Comparison of ENCODE assay signal across 9 cellular contexts in the genomic region with DNA sequence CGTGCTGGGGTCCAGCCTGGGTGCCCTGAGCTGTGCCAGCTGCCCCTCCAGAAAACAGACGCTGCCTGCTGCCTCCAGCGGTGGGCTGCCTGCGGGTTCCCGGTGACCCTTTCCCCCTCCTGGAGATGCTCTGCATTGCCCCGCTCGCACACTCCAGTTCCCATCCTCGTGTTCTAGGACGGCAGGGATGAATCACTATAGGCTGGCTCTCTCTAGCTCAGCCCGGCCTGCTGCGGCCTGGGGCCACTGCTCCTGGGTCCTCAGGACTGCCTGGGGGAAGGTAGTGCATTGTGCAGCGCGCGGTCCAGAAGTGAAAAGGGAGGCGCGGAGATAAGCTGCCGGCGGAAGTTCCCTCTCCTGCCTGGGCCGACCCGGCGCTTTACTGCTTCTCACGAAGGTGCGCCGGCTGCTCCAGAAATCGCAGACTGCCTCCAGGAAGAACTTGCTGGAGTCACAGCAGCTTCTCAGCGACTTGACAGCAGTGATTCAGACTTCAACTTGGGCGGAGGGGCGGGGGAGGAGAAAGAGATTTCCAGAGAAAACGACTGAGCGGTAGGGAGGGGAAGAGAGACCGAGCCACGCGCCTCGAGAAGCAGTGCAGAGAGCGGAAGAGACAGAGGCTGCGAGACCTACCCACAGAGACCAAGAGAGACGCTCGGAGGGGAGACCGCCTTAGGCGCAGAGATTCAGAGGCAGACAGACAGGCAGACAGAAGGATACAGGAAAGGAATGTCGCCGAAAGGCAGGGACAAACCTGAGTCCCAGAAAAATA. TPM values are rescaled to one million over a fixed set of nuclear protein-coding genes. Genes with fewer than 3 reads are reported as not detected.
DNase-seq lines count a peak whose midpoint lies in the region; ATAC-seq, FAIRE-seq and TF ChIP-seq lines count a peak whose summit lies in the region.
"Had no signal": no experiment of that assay in that cellular context is flagged by ENCODE, and none has a peak within 500 bp of the region (broad histone marks: within the 10 kb centered on the region; RNA-seq: fewer than 3 reads in every experiment).

No MANE protein-coding gene starts in this region.

- intact Hi-C loops in GM12878 (cut with micrococcal nuclease; ENCODE audit: unreplicated experiment) = no loop called here

- H2AFZ ChIP-seq in GM12878 (ENCODE audit: control insufficient read depth, low read depth, low read length) = peak overlapping the region; percentile 83

- H3K4me1 ChIP-seq in GM12878 (ENCODE audit: control insufficient read depth, insufficient read depth, low read length) = no peaks in the 10 kb centered on the region; the same call in 1 of the 2 replicates

- H3K9me3 ChIP-seq in GM12878 (replicated peaks; ENCODE audit: control insufficient read depth, insufficient read depth, low read length) = peaks cover 4% of the 10 kb centered on the region; the same call in 2 of the 3 replicates
- H3K9me3 ChIP-seq: adrenal gland had no signal

- no peaks in the 10 kb centered on the region for H3K36me3 ChIP-seq in GM12878 (ENCODE audit: control insufficient read depth in 2 of 2, insufficient read depth in 2 of 2, low read length in 1 of 2)
- H3K36me3 ChIP-seq in kidney epithelial cell (ENCODE audit: control insufficient read depth, insufficient read depth, low read length) = no peaks in the 10 kb centered on the region
- H3K36me3 ChIP-seq: adrenal gland had no signal

- no TSS peak for BruUV-seq in GM12878 (replicated peaks; lab: Mats Ljungman, UMichigan)

- no peak for TF ChIP-seq POLR2A in GM12878 (IDR thresholded peaks at IDR 0.05; ENCODE audit: low read depth, low read length)

- TF ChIP-seq CTCF in GM12878 (IDR thresholded peaks at IDR 0.05 in 2 of 3, conservative IDR thresholded peaks at IDR 0.05 in 1 of 3; ENCODE audit: control insufficient read depth in 2 of 3, extremely low read depth in 1 of 3, insufficient read depth in 1 of 3, low read depth in 3 of 3, low read length in 3 of 3) (no peak), kidney epithelial cell (IDR thresholded peaks at IDR 0.05; ENCODE audit: insufficient read depth, low read length, poor library complexity, severe bottlenecking) (no peak)

- H3K27ac ChIP-seq in GM12878 (ENCODE audit: control insufficient read depth, insufficient read depth) = no peak overlapping the region
- H3K27ac ChIP-seq: adrenal gland had no signal

- peak; percentile 36 for DNase-seq in activated T-cell treated with anti-CD3 and anti-CD28 coated beads for 4 hours
- DNase-seq in activated T-cell treated with anti-CD3 and anti-CD28 coated beads, Interleukin-2, amount 50 U/mL, for 1 hour = no peak
- DNase-seq in HTR-8/SVneo (ENCODE audit: insufficient read length, low spot score) = peak; percentile 41
- DNase-seq in GM12878 (ENCODE audit: low read depth, low spot score) = no peak
- peak; percentile 29 for DNase-seq in kidney epithelial cell (ENCODE audit: low read depth)
- DNase-seq in stimulated activated CD8-positive, alpha-beta memory T cell treated with anti-CD3 and anti-CD28 coated beads, Interleukin-4, amount 100 ng/mL, for 4 hours (ENCODE audit: low read depth in 2 of 2, low spot score in 1 of 2) = peak; percentile 4 to 7
- DNase-seq in NCI-H187 (lab: John Stamatoyannopoulos, UW) = no peak
- DNase-seq in NCI-H187 treated with DMSO at 0.1 percent for 48 hours (lab: John Stamatoyannopoulos, UW) = no peak

- no peak for FAIRE-seq in HTR-8/SVneo (lab: Jason Lieb, UNC)
- no peak for FAIRE-seq in GM12878 (lab: Jason Lieb, UNC)

- H3K27me3 ChIP-seq in GM12878 (replicated peaks in 1 of 2; ENCODE audit: control insufficient read depth in 2 of 2, insufficient read depth in 2 of 2, low read length in 1 of 2) (peaks cover 7 to 26% of the 10 kb centered on the region in 2 experiments), kidney epithelial cell (ENCODE audit: control insufficient read depth, insufficient read depth, low read length) (peaks cover 71% of the 10 kb centered on the region)

- H3K4me2 ChIP-seq in GM12878 (ENCODE audit: control insufficient read depth, insufficient read depth) = peak overlapping the region; percentile 89

- H3K9ac ChIP-seq in GM12878 (ENCODE audit: control insufficient read depth, insufficient read depth, low read length) = peak overlapping the region; percentile 2; the same call in 1 of the 2 replicates

- no peak for TF ChIP-seq RAD21 in GM12878 (IDR thresholded peaks at IDR 0.05; ENCODE audit: insufficient read depth, low read depth, low read length)

- POLR2A ChIA-PET in GM12878 (lab: Charles Lee) = no interaction called here

- SMC1A ChIA-PET in GM12878 (lab: Charles Lee; ENCODE audit: uncharacterized antibody, unreplicated experiment) = no interaction called here

- H3K4me3 ChIP-seq in GM12878 = peak overlapping the region; percentile 68
- H3K4me3 ChIP-seq in kidney epithelial cell (ENCODE audit: low read depth, low read length) = no peak overlapping the region

- CTCF ChIA-PET in GM12878 (lab: Yijun Ruan, JAX) = no interaction called here

- in situ Hi-C loops in GM12878 (cut with MboI) = no loop called here

- RAD21 ChIA-PET in GM12878 (lab: Charles Lee; ENCODE audit: unreplicated experiment) = no interaction called here

- no peaks in the 10 kb centered on the region for H4K20me1 ChIP-seq in GM12878 (ENCODE audit: control insufficient read depth, insufficient read depth)

- no peaks in the 10 kb centered on the region for H3K79me2 ChIP-seq in GM12878 (ENCODE audit: control insufficient read depth, insufficient read depth, low read length)

- TF ChIP-seq EP300 in GM12878 (IDR thresholded peaks at IDR 0.05; ENCODE audit: borderline replicate concordance in 1 of 2, control insufficient read depth in 1 of 2, low read depth in 2 of 2, low read length in 2 of 2) = no peak

- ATAC-seq in GM12878 = peak; percentile 81

- WGBS in GM12878 (ENCODE audit: insufficient coverage, insufficient replicate concordance, low lambda C conversion rate, missing lambda C conversion rate) = 14% methylated on average over 42 of the region's 42 CpGs

TF ChIP-seq in GM12878, 131 proteins besides CTCF, POLR2A, EP300 and RAD21:
- TF ChIP-seq ATF7 (IDR thresholded peaks at IDR 0.05; ENCODE audit: low read depth) (no peak), HCFC1 (IDR thresholded peaks at IDR 0.05; ENCODE audit: low read length) (no peak)

RNA-seq across cellular contexts. Expression of a gene that starts 6.7 kb away (rescaled TPM):
- total RNA-seq in GM12878 (2013; cell fraction: nucleolus; rRNA removed) = 1.4 and 2.2 TPM in 2 replicates
- total RNA-seq in GM12878 (2014; rRNA removed) (0.28 TPM in 1 of 2 replicates, not detected in the other), GM12878 (2014; rRNA removed; fragmentation: Illumina TruSeq; extraction: Trizol) (not detected in 2 replicates), GM12878 (2021) (0.18 and 0.24 TPM in 2 replicates), kidney epithelial cell (1.0 and 1.6 TPM in 2 replicates)
- polyA plus RNA-seq in GM12878 (2011; ENCODE audit: low read depth) = not detected
- polyA plus RNA-seq in GM12878 (2011; rRNA removed) (0.22 and 0.56 TPM in 2 replicates), GM12878 (2014; fragmentation: Illumina TruSeq; extraction: Trizol) (0.22 TPM in 1 of 2 replicates, not detected in the other), GM12878 (2014; fragmentation: Nextera tagmentation; extraction: Ambion mirVana) (under 1 TPM; 0.04 to 0.08 TPM), GM12878 (2014; rRNA removed) (0.13 and 0.16 TPM in 2 replicates), GM12878 (2016; fragmentation: Nextera tagmentation; extraction: Ambion mirVana) (under 1 TPM in 1 of 2 experiments, not detected in 1; 0.12 TPM)
- polyA plus RNA-seq in GM12878 (2011; cell fraction: cytosol; rRNA removed) = 0.42 and 0.51 TPM in 2 replicates
- 1.2 and 1.3 TPM in 2 replicates for polyA plus RNA-seq in GM12878 (2011; cell fraction: nucleus; rRNA removed)
- 0.15 and 0.60 TPM in 2 replicates for polyA plus RNA-seq in GM12878 (2012)
- polyA minus RNA-seq in GM12878 (2011; rRNA and poly(A)+ RNA removed) = not detected in 2 replicates
- polyA minus RNA-seq in GM12878 (2011; cell fraction: cytosol; rRNA and poly(A)+ RNA removed) = 1.0 TPM in 1 of 2 replicates, not detected in the other
- 0.12 TPM in 1 of 2 replicates, not detected in the other for polyA minus RNA-seq in GM12878 (2011; cell fraction: nucleus; rRNA and poly(A)+ RNA removed)

Comparison
In these comparisons a context has a peak if more than half of its experiments do, and no peak if none do; other contexts are left out.
1. DNase-seq: peak in activated T-cell treated with anti-CD3 and anti-CD28 coated beads for 4 hours (single experiment), HTR-8/SVneo (single experiment), kidney epithelial cell (single experiment) and stimulated activated CD8-positive, alpha-beta memory T cell treated with anti-CD3 and anti-CD28 coated beads, Interleukin-4, amount 100 ng/mL, for 4 hours (2 of 2); none in activated T-cell treated with anti-CD3 and anti-CD28 coated beads, Interleukin-2, amount 50 U/mL, for 1 hour (single experiment), GM12878 (single experiment), NCI-H187 (0 of 2) and NCI-H187 treated with DMSO at 0.1 percent for 48 hours (single experiment).